In the genomic region with DNA sequence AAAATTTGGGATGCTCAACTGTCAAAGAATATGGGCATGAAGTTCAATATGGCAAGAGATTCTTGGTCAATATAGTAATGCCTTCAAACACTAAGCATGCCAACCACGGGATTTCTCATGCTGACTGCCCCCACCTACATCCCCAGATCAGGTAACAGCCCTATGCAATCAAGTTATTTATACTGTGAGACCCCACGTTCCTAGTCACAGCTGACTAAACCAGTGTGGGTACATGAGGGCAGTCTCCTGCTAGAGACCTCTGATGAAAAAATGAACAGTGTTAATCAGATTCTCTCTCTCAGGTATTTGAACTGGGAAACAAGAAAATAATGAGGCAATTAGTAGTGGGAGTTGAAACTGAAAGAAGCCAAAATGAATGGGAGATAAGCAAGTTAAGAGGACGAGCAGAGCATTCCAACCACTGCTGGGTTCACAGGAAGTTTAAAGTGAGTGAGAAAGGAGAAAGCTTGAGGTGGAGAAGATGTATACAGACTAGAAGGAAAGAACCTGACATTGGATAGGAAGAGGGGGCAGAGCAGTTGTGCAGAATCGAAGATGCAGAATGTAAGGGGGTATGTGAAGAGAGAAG, we compare ENCODE assay signal across 16 cellular contexts.
"Had no signal": no experiment of that assay in that cellular context is flagged by ENCODE, and none has a peak within 500 bp of the region (broad histone marks: within the 10 kb centered on the region; RNA-seq: fewer than 3 reads in every experiment).

No MANE protein-coding gene starts in this region.

- H3K9me3 Mint-ChIP-seq: activated CD8-positive, alpha-beta T cell treated with anti-CD3 and anti-CD28 coated beads for 36 hours; naive thymus-derived CD8-positive, alpha-beta T cell; type B pancreatic cell had no signal

- H3K27ac Mint-ChIP-seq: activated CD8-positive, alpha-beta T cell treated with anti-CD3 and anti-CD28 coated beads for 36 hours; progenitor cell of endocrine pancreas; type B pancreatic cell had no signal

- ATAC-seq: activated CD8-positive, alpha-beta T cell treated with anti-CD3 and anti-CD28 coated beads for 36 hours; naive thymus-derived CD8-positive, alpha-beta T cell; sciatic nerve; stimulated activated naive CD8-positive, alpha-beta T cell treated with anti-CD3 and anti-CD28 coated beads, Interleukin-15, Interleukin-2, amounts not matched to agents 100 U/mL and 50 U/mL, for 24 hours had no signal

- H3K27me3 Mint-ChIP-seq: activated CD8-positive, alpha-beta T cell treated with anti-CD3 and anti-CD28 coated beads for 36 hours; naive thymus-derived CD8-positive, alpha-beta T cell; progenitor cell of endocrine pancreas; type B pancreatic cell had no signal

- H3K4me3 Mint-ChIP-seq: activated CD8-positive, alpha-beta T cell treated with anti-CD3 and anti-CD28 coated beads for 36 hours; naive thymus-derived CD8-positive, alpha-beta T cell; type B pancreatic cell had no signal

- H3K9me3 ChIP-seq: gastrocnemius medialis, suprapubic skin had no signal

- DNase-seq: activated CD8-positive, alpha-beta memory T cell treated with anti-CD3 and anti-CD28 coated beads, Interleukin-2, amount 50 U/mL, for 48 hours; activated CD8-positive, alpha-beta T cell treated with anti-CD3 and anti-CD28 coated beads for 36 hours; activated naive CD4-positive, alpha-beta T cell; caudate nucleus; effector CD4-positive, alpha-beta T cell; gastrocnemius medialis; kidney; naive thymus-derived CD8-positive, alpha-beta T cell; nucleus accumbens; stimulated activated CD4-positive, alpha-beta T cell treated with anti-CD3 and anti-CD28 coated beads, Interleukin-12 subunit alpha, Interleukin-12 subunit beta, amount 100 ng/mL, for 4 hours; stimulated activated CD4-positive, alpha-beta T cell treated with anti-CD3 and anti-CD28 coated beads, Interleukin-2, amount 100 ng/mL, for 48 hours; stimulated activated naive CD8-positive, alpha-beta T cell treated with anti-CD3 and anti-CD28 coated beads, Interleukin-15, Interleukin-2, amounts not matched to agents 100 U/mL and 50 U/mL, for 24 hours had no signal

- H3K4me1 Mint-ChIP-seq: naive thymus-derived CD8-positive, alpha-beta T cell had no signal
